ENCODE assay signal across 16 cellular contexts in the genomic region with DNA sequence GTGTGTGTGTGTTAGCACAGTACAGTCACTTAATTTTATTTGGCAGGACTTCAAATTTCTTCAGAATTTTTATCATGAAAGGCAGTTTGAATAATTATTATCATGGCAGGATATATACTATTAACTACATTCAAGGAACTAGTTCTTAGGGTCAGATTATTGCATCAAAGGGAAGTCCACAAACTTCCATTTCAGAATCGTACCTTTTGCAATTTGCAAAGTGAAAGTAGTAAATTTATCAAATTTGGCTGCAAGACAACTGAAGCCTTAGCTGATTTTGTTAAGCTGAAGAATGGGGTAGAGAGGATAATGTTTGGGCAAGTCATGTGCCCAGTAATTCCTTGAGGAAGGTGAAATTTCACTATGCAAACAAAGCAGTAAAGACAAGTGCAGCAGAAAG.
DNase-seq lines count a peak whose midpoint lies in the region; ATAC-seq and TF ChIP-seq lines count a peak whose summit lies in the region.
"Had no signal": no experiment of that assay in that cellular context is flagged by ENCODE, and none has a peak within 500 bp of the region (broad histone marks: within the 10 kb centered on the region; RNA-seq: fewer than 3 reads in every experiment).

No MANE protein-coding gene starts in this region.

- H3K9me3 ChIP-seq in CD4-positive, alpha-beta T cell (ENCODE audit: control insufficient read depth, low read length), result no peaks in the 10 kb centered on the region
- H3K9me3 ChIP-seq in Loucy (ENCODE audit: insufficient read depth, low read depth, low read length), result no peaks in the 10 kb centered on the region
- H3K9me3 ChIP-seq: HAP-1, SK-N-SH had no signal

- peaks cover 55% of the 10 kb centered on the region for H3K4me1 ChIP-seq in Loucy (ENCODE audit: insufficient read depth, low read length, poor library complexity, severe bottlenecking)

- CTCF ChIA-PET in CD4-positive, alpha-beta T cell (lab: Charles Lee), result interaction anchor here (1.0 kb wide), 1 partner anchor 12 kb away, joined by 3 read pairs; no protein-coding TSS in a partner anchor

- H2AFZ ChIP-seq in Loucy (ENCODE audit: low read length), result no peak overlapping the region
- H2AFZ ChIP-seq: PC-9 had no signal

- no peaks in the 10 kb centered on the region for H3K9me3 Mint-ChIP-seq in CD4-positive, alpha-beta T cell
- H3K9me3 Mint-ChIP-seq in memory B cell, result no peaks in the 10 kb centered on the region
- H3K9me3 Mint-ChIP-seq in HFFc6, result no peaks in the 10 kb centered on the region
- H3K9me3 Mint-ChIP-seq: T-helper 1 cell treated with Interleukin-12 subunit alpha and Interleukin-12 subunit beta and Interleukin-4 antibody, amounts not matched to agents 30 μg/mL and 1 μg/mL, for 36 hours had no signal

- no peak for ATAC-seq in CD4-positive, alpha-beta T cell (ENCODE audit: poor library complexity)
- ATAC-seq in memory B cell (ENCODE audit: low read depth) (no peak), GM18519 (IDR thresholded peaks at IDR 0.05; ENCODE audit: low FRiP score, unreplicated experiment) (no peak), HG02798 (IDR thresholded peaks at IDR 0.05; ENCODE audit: poor library complexity, unreplicated experiment) (no peak), HG02623 (IDR thresholded peaks at IDR 0.05; ENCODE audit: unreplicated experiment) (no peak)

- no peaks in the 10 kb centered on the region for H3K27me3 ChIP-seq in CD4-positive, alpha-beta T cell (ENCODE audit: control insufficient read depth, insufficient read depth, low read length)
- no peaks in the 10 kb centered on the region for H3K27me3 ChIP-seq in Loucy (ENCODE audit: insufficient read depth, low read length, poor library complexity, severe bottlenecking)

- H3K4me3 ChIP-seq in Loucy (ENCODE audit: low read length, poor library complexity, severe bottlenecking), result no peak overlapping the region
- H3K4me3 ChIP-seq: HAP-1, PC-9 had no signal

- peaks cover 6% of the 10 kb centered on the region for H3K36me3 ChIP-seq in Loucy (ENCODE audit: insufficient read depth, low read length)

- H3K4me3 Mint-ChIP-seq in CD4-positive, alpha-beta T cell, result no peak overlapping the region
- no peak overlapping the region for H3K4me3 Mint-ChIP-seq in memory B cell
- H3K4me3 Mint-ChIP-seq in HFFc6, result no peak overlapping the region
- H3K4me3 Mint-ChIP-seq: T-helper 1 cell treated with Interleukin-12 subunit alpha and Interleukin-12 subunit beta and Interleukin-4 antibody, amounts not matched to agents 30 μg/mL and 1 μg/mL, for 36 hours had no signal

- H3K9ac ChIP-seq in Loucy (ENCODE audit: low read depth, low read length, poor library complexity, severe bottlenecking), result no peak overlapping the region
- H3K9ac ChIP-seq: SK-N-SH had no signal

- no peak overlapping the region for H3K27ac ChIP-seq in CD4-positive, alpha-beta T cell (ENCODE audit: low read depth, low read length)
- H3K27ac ChIP-seq: PC-9 had no signal

- peaks cover 26% of the 10 kb centered on the region for H3K4me1 Mint-ChIP-seq in CD4-positive, alpha-beta T cell (ENCODE audit: low read depth)
- peaks cover 6% of the 10 kb centered on the region for H3K4me1 Mint-ChIP-seq in memory B cell
- peaks cover 23% of the 10 kb centered on the region for H3K4me1 Mint-ChIP-seq in HFFc6 (ENCODE audit: low read depth)

- H3K79me2 ChIP-seq in Loucy (ENCODE audit: insufficient read depth, low read length), result no peaks in the 10 kb centered on the region

- intact Hi-C loops in CD4-positive, alpha-beta T cell (cut with DNase I, micrococcal nuclease), result no loop called here

- POLR2A ChIA-PET in CD4-positive, alpha-beta T cell (lab: Charles Lee), result interaction anchor here (0.5 to 1.2 kb wide), 3 partner anchors 8 to 505 kb away, joined by 3 read pairs; no protein-coding TSS in a partner anchor

- DNase-seq in CD4-positive, alpha-beta T cell, result no peak
- DNase-seq in OCI-M1 (lab: John Stamatoyannopoulos, UW), result peak; percentile 39
- DNase-seq in memory B cell (ENCODE audit: low spot score in 2 of 2), result no peak
- DNase-seq in HFFc6, result no peak
- DNase-seq: COR-L47, NCI-H1417 treated with DMSO at 0.1 percent for 48 hours, NCI-H2029 treated with DMSO at 0.1 percent for 48 hours, NCI-H524, PC-9, SK-N-SH had no signal

- H3K36me3 Mint-ChIP-seq in CD4-positive, alpha-beta T cell (ENCODE audit: low read depth), result peaks cover 7% of the 10 kb centered on the region
- H3K36me3 Mint-ChIP-seq in memory B cell (peaks cover 21% of the 10 kb centered on the region), HFFc6 (ENCODE audit: low read depth) (no peaks in the 10 kb centered on the region)

- H3K27ac Mint-ChIP-seq in CD4-positive, alpha-beta T cell, result peak overlapping the region; percentile 21
- H3K27ac Mint-ChIP-seq in memory B cell, result peak overlapping the region; percentile 21
- no peak overlapping the region for H3K27ac Mint-ChIP-seq in HFFc6
- H3K27ac Mint-ChIP-seq: T-helper 1 cell treated with Interleukin-12 subunit alpha and Interleukin-12 subunit beta and Interleukin-4 antibody, amounts not matched to agents 30 μg/mL and 1 μg/mL, for 36 hours had no signal

- peak overlapping the region; percentile 46 for H3K4me2 ChIP-seq in Loucy (ENCODE audit: low read depth, low read length, poor library complexity, severe bottlenecking)
- H3K4me2 ChIP-seq: PC-9, SK-N-SH had no signal

- no peaks in the 10 kb centered on the region for H3K9me2 ChIP-seq in Loucy (replicated peaks; ENCODE audit: low read depth, low read length)

- no peaks in the 10 kb centered on the region; the same call in 1 of the 2 replicates for H3F3A ChIP-seq in Loucy (ENCODE audit: low read depth)

- TF ChIP-seq CTCF in CD4-positive, alpha-beta T cell (IDR thresholded peaks at IDR 0.05), result no peak
- TF ChIP-seq CTCF in Loucy (conservative IDR thresholded peaks at IDR 0.05; ENCODE audit: low read length) (no peak), HFFc6 (IDR thresholded peaks at IDR 0.05) (no peak)

- no peaks in the 10 kb centered on the region for H3K27me3 Mint-ChIP-seq in CD4-positive, alpha-beta T cell
- no peaks in the 10 kb centered on the region for H3K27me3 Mint-ChIP-seq in memory B cell
- no peaks in the 10 kb centered on the region for H3K27me3 Mint-ChIP-seq in HFFc6 (ENCODE audit: insufficient read depth)

- no peaks in the 10 kb centered on the region for H4K20me1 ChIP-seq in Loucy (ENCODE audit: insufficient read depth, low read length, poor library complexity, severe bottlenecking)
